18 cellular contexts compared by ENCODE assay signal in the genomic region with DNA sequence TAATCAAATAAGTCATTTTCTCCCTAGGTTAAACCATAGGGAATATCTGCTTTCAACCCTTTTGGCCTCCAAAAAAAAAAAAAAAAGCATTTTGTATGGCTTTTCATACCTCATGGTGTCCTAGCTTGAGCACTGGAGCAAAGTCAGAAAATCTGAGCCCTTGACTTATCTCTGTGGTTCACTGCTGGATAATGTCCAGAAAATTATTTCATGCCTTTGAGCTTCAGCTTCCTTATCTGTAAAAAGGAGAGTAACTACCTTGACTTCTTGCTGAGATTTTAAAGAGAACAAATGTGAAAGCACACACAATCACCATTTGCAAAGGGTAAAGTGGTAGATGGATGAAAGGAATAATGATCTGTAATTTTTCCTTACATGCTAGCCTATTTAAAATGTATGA.
"Had no signal": no experiment of that assay in that cellular context is flagged by ENCODE, and none has a peak within 500 bp of the region (broad histone marks: within the 10 kb centered on the region; RNA-seq: fewer than 3 reads in every experiment).

No MANE protein-coding gene starts in this region.

- H3K36me3 Mint-ChIP-seq: naive thymus-derived CD4-positive, alpha-beta T cell; stimulated activated memory B cell treated with anti-CD40 and anti-IgM and Interleukin-4, amounts not matched to agents 10 μg/mL and 1 μg/mL and 100 μg/mL, for 72 hours had no signal

- H3K27me3 Mint-ChIP-seq: progenitor cell of endocrine pancreas; stimulated activated memory B cell treated with anti-CD40 and anti-IgM and Interleukin-4, amounts not matched to agents 10 μg/mL and 1 μg/mL and 100 μg/mL, for 72 hours had no signal

- H2AFZ ChIP-seq: neural progenitor cell, parathyroid adenoma had no signal

- DNase-seq: dorsolateral prefrontal cortex; effector CD4-positive, alpha-beta T cell; hypothalamus; kidney; mesendoderm; midbrain; naive thymus-derived CD4-positive, alpha-beta T cell; stimulated activated CD4-positive, alpha-beta T cell treated with anti-CD3 and anti-CD28 coated beads, Interleukin-4, amount 100 ng/mL, for 4 hours; stimulated activated naive CD8-positive, alpha-beta T cell treated with anti-CD3 and anti-CD28 coated beads, Interleukin-15, Interleukin-2, amounts not matched to agents 100 U/mL and 50 U/mL, for 24 hours; substantia nigra; testis; tibial artery had no signal

- H3K4me1 Mint-ChIP-seq: naive thymus-derived CD4-positive, alpha-beta T cell; nephron; neural progenitor cell; stimulated activated memory B cell treated with anti-CD40 and anti-IgM and Interleukin-4, amounts not matched to agents 10 μg/mL and 1 μg/mL and 100 μg/mL, for 72 hours had no signal

- H3K4me3 Mint-ChIP-seq: naive thymus-derived CD4-positive, alpha-beta T cell; nephron; neural progenitor cell; stimulated activated memory B cell treated with anti-CD40 and anti-IgM and Interleukin-4, amounts not matched to agents 10 μg/mL and 1 μg/mL and 100 μg/mL, for 72 hours had no signal

- H3K9me3 Mint-ChIP-seq: nephron; stimulated activated memory B cell treated with anti-CD40 and anti-IgM and Interleukin-4, amounts not matched to agents 10 μg/mL and 1 μg/mL and 100 μg/mL, for 72 hours had no signal

- H3K27ac Mint-ChIP-seq: naive thymus-derived CD4-positive, alpha-beta T cell; nephron; neural progenitor cell; stimulated activated memory B cell treated with anti-CD40 and anti-IgM and Interleukin-4, amounts not matched to agents 10 μg/mL and 1 μg/mL and 100 μg/mL, for 72 hours had no signal

- H3K4me3 ChIP-seq: dorsolateral prefrontal cortex, neural progenitor cell, testis, tibial artery, upper lobe of left lung had no signal

- H3K27ac ChIP-seq: dorsolateral prefrontal cortex, neural progenitor cell, parathyroid adenoma, testis, tibial artery, upper lobe of left lung had no signal

- H3K79me2 ChIP-seq: parathyroid adenoma had no signal

- H3K9me3 ChIP-seq: testis, tibial artery, upper lobe of left lung had no signal

- H3K36me3 ChIP-seq: neural progenitor cell, tibial artery, upper lobe of left lung had no signal

- H3K4me1 ChIP-seq: neural progenitor cell, parathyroid adenoma, testis, upper lobe of left lung had no signal

- H3K27me3 ChIP-seq: dorsolateral prefrontal cortex, neural progenitor cell, testis, tibial artery, upper lobe of left lung had no signal

- H3K9ac ChIP-seq: neural progenitor cell, parathyroid adenoma had no signal

- H3K4me2 ChIP-seq: neural progenitor cell had no signal
